15 cellular contexts compared by ENCODE assay signal in genomic region chr6:20416063-20416454, GRCh38. TPM values are rescaled to one million over a fixed set of nuclear protein-coding genes. Genes with fewer than 3 reads are reported as not detected.
A peak's percentile ranks its signal among the peaks of the same experiment; 100 is the strongest.
DNase-seq lines count a peak whose midpoint lies in the region; ATAC-seq, FAIRE-seq and TF ChIP-seq lines count a peak whose summit lies in the region.
"Had no signal": no experiment of that assay in that cellular context is flagged by ENCODE, and none has a peak within 500 bp of the region (broad histone marks: within the 10 kb centered on the region; RNA-seq: fewer than 3 reads in every experiment).

No MANE protein-coding gene starts in this region.

- H2BK12ac ChIP-seq in trophoblast cell (ENCODE audit: low read length) = no peak overlapping the region

- peaks cover 73 to 94% (median 90%) of the 10 kb centered on the region in 3 donors for H3K4me1 Mint-ChIP-seq in CD8-positive, alpha-beta memory T cell

- DNase-seq in CD8-positive, alpha-beta memory T cell = no peak
- DNase-seq in GM12878 (ENCODE audit: low read depth, low spot score) (no peak), trophoblast cell (no peak), cerebellum (ENCODE audit: low spot score) (no peak), frontal cortex (ENCODE audit: low spot score in 2 of 2) (no peak)
- DNase-seq: activated CD8-positive, alpha-beta memory T cell treated with anti-CD3 and anti-CD28 coated beads for 24 hours; COR-L47; glutamatergic neuron; NCI-H1105; NCI-H226; SJCRH30 had no signal

- no peak overlapping the region for H3K18ac ChIP-seq in trophoblast cell (ENCODE audit: low read length)

- TF ChIP-seq RAD21 in GM12878 (IDR thresholded peaks at IDR 0.05; ENCODE audit: insufficient read depth, low read depth, low read length) = no peak

- H3K23ac ChIP-seq in trophoblast cell (ENCODE audit: low read length) = no peak overlapping the region

- no peak overlapping the region for H4K8ac ChIP-seq in trophoblast cell (ENCODE audit: low read depth, low read length)

- in situ Hi-C loops in GM12878 (cut with MboI) = no loop called here

- intact Hi-C loops in GM12878 (cut with micrococcal nuclease; ENCODE audit: unreplicated experiment) = no loop called here

- FAIRE-seq in GM12878 (lab: Jason Lieb, UNC) (no peak), frontal cortex (lab: Jason Lieb, UNC) (no peak)
- FAIRE-seq: TTC549 had no signal

- no peaks in the 10 kb centered on the region for H3K9me3 Mint-ChIP-seq in CD8-positive, alpha-beta memory T cell
- H3K9me3 Mint-ChIP-seq: GM23338 had no signal

- TF ChIP-seq POLR2A in GM12878 (IDR thresholded peaks at IDR 0.05; ENCODE audit: low read depth, low read length) = no peak

- RAD21 ChIA-PET in GM12878 (lab: Charles Lee; ENCODE audit: unreplicated experiment) = no interaction called here

- no peaks in the 10 kb centered on the region for H3K79me1 ChIP-seq in trophoblast cell (ENCODE audit: low read length)

- H3K79me2 ChIP-seq in GM12878 (ENCODE audit: control insufficient read depth, insufficient read depth, low read length) (peaks cover 92% of the 10 kb centered on the region), trophoblast cell (ENCODE audit: control insufficient read depth, insufficient read depth, low read length, poor library complexity) (peaks cover 19% of the 10 kb centered on the region)

- H3K9ac ChIP-seq in GM12878 (ENCODE audit: control insufficient read depth, insufficient read depth, low read length) = no peak overlapping the region
- no peak overlapping the region for H3K9ac ChIP-seq in trophoblast cell (ENCODE audit: low read length)

- no peaks in the 10 kb centered on the region for H3K27me3 ChIP-seq in CD8-positive, alpha-beta memory T cell (ENCODE audit: insufficient read depth, low read length, poor library complexity, severe bottlenecking)
- H3K27me3 ChIP-seq in GM12878 (replicated peaks in 1 of 2; ENCODE audit: control insufficient read depth in 2 of 2, insufficient read depth in 2 of 2, low read length in 1 of 2) (no peaks in the 10 kb centered on the region), trophoblast cell (ENCODE audit: insufficient read depth, low read length) (no peaks in the 10 kb centered on the region)
- H3K27me3 ChIP-seq: SJCRH30 had no signal

- H2AFZ ChIP-seq in GM12878 (ENCODE audit: control insufficient read depth, low read depth, low read length) = no peak overlapping the region
- H2AFZ ChIP-seq in trophoblast cell (ENCODE audit: insufficient read depth, low read length, poor library complexity) = no peak overlapping the region
- H2AFZ ChIP-seq: GM23338 had no signal

- no peak for TF ChIP-seq EP300 in GM12878 (IDR thresholded peaks at IDR 0.05; ENCODE audit: borderline replicate concordance in 1 of 2, control insufficient read depth in 1 of 2, low read depth in 2 of 2, low read length in 2 of 2)

- H3K9me3 ChIP-seq in CD8-positive, alpha-beta memory T cell (ENCODE audit: low read length) = no peaks in the 10 kb centered on the region
- H3K9me3 ChIP-seq in GM12878 (replicated peaks; ENCODE audit: control insufficient read depth, insufficient read depth, low read length) (no peaks in the 10 kb centered on the region), trophoblast cell (ENCODE audit: insufficient read depth, low read depth, low read length) (no peaks in the 10 kb centered on the region)
- H3K9me3 ChIP-seq: SJCRH30 had no signal

- ATAC-seq in HG02759 (IDR thresholded peaks at IDR 0.05; ENCODE audit: unreplicated experiment) (peak; percentile 35), GM12878 (peak; percentile 61), GM18519 (IDR thresholded peaks at IDR 0.05; ENCODE audit: low FRiP score, unreplicated experiment) (no peak)

- SMC1A ChIA-PET in GM12878 (lab: Charles Lee; ENCODE audit: uncharacterized antibody, unreplicated experiment) = interaction anchor here (0.7 to 3.9 kb wide), 5 partner anchors 9 to 251 kb away, joined by 3 to 30 read pairs (median 4); no protein-coding TSS in a partner anchor

- H2BK5ac ChIP-seq in trophoblast cell (ENCODE audit: low read depth, low read length, poor library complexity) = no peak overlapping the region

- H3K4me3 Mint-ChIP-seq in CD8-positive, alpha-beta memory T cell = peak overlapping the region in 6 of 7 donors; percentile 23 to 80 (median 62)
- H3K4me3 Mint-ChIP-seq: GM23338 had no signal

- H3K27ac ChIP-seq in CD8-positive, alpha-beta memory T cell (ENCODE audit: low read depth, low read length) = no peak overlapping the region
- H3K27ac ChIP-seq in GM12878 (ENCODE audit: control insufficient read depth, insufficient read depth) (no peak overlapping the region; the same call in 1 of the 2 replicates), trophoblast cell (ENCODE audit: low read depth, low read length) (no peak overlapping the region)
- H3K27ac ChIP-seq: SJCRH30 had no signal

- no peak overlapping the region for H4K12ac ChIP-seq in trophoblast cell (ENCODE audit: low read depth, low read length)

- no peak overlapping the region for H4K91ac ChIP-seq in trophoblast cell (ENCODE audit: low read depth, low read length)

- H3K4me3 ChIP-seq in CD8-positive, alpha-beta memory T cell (ENCODE audit: low read length) = no peak overlapping the region
- H3K4me3 ChIP-seq in GM12878 (peak overlapping the region; percentile 20; the same call in 1 of the 2 replicates), trophoblast cell (ENCODE audit: low read depth, low read length) (no peak overlapping the region)
- H3K4me3 ChIP-seq: GM23338, SJCRH30 had no signal

- no peaks in the 10 kb centered on the region for H3K27me3 Mint-ChIP-seq in CD8-positive, alpha-beta memory T cell

- no peak for TF ChIP-seq CTCF in GM12878 (IDR thresholded peaks at IDR 0.05 in 2 of 3, conservative IDR thresholded peaks at IDR 0.05 in 1 of 3; ENCODE audit: control insufficient read depth in 2 of 3, extremely low read depth in 1 of 3, insufficient read depth in 1 of 3, low read depth in 3 of 3, low read length in 3 of 3)

- no peak overlapping the region for H3K14ac ChIP-seq in trophoblast cell (ENCODE audit: low read length)

- H2BK120ac ChIP-seq in trophoblast cell (ENCODE audit: insufficient read depth, low read length, poor library complexity) = no peak overlapping the region

- H2AK5ac ChIP-seq in trophoblast cell (ENCODE audit: low read length) = no peak overlapping the region

- peaks cover 46% of the 10 kb centered on the region for H3K4me1 ChIP-seq in CD8-positive, alpha-beta memory T cell (ENCODE audit: insufficient read depth, low read length)
- H3K4me1 ChIP-seq in GM12878 (ENCODE audit: control insufficient read depth, insufficient read depth, low read length) (peaks cover 26% of the 10 kb centered on the region), trophoblast cell (ENCODE audit: control insufficient read depth in 1 of 2, insufficient read depth in 2 of 2, low read length in 2 of 2) (peaks cover 0 to 2% of the 10 kb centered on the region in 2 experiments)
- H3K4me1 ChIP-seq: SJCRH30 had no signal

- no TSS peak for BruUV-seq in GM12878 (replicated peaks; lab: Mats Ljungman, UMichigan)

- no peaks in the 10 kb centered on the region for H3K36me3 ChIP-seq in CD8-positive, alpha-beta memory T cell (ENCODE audit: insufficient read depth, low read length)
- H3K36me3 ChIP-seq in GM12878 (ENCODE audit: control insufficient read depth in 2 of 2, insufficient read depth in 2 of 2, low read length in 1 of 2) = peaks cover 3% of the 10 kb centered on the region in 2 experiments; a peak in 2 of 4 replicates
- peaks cover 2 to 6% of the 10 kb centered on the region in 2 experiments for H3K36me3 ChIP-seq in trophoblast cell (ENCODE audit: control insufficient read depth in 1 of 2, insufficient read depth in 2 of 2, low read length in 2 of 2)

- CTCF ChIA-PET in CD8-positive, alpha-beta memory T cell (lab: Charles Lee) = no interaction called here
- CTCF ChIA-PET in GM12878 (lab: Yijun Ruan, JAX) = no interaction called here

- H3K27ac Mint-ChIP-seq in CD8-positive, alpha-beta memory T cell = peak overlapping the region in 6 of 8 donors; percentile 2 to 83 (median 78)
- H3K27ac Mint-ChIP-seq: GM23338 had no signal

- peaks cover 3 to 28% (median 3%) of the 10 kb centered on the region in 3 donors for H3K36me3 Mint-ChIP-seq in CD8-positive, alpha-beta memory T cell

- H3K4me2 ChIP-seq in GM12878 (ENCODE audit: control insufficient read depth, insufficient read depth) (peak overlapping the region; percentile 28), trophoblast cell (ENCODE audit: low read length) (no peak overlapping the region)
- H3K4me2 ChIP-seq: GM23338 had no signal

- WGBS in GM12878 (ENCODE audit: insufficient coverage, insufficient replicate concordance, low lambda C conversion rate, missing lambda C conversion rate) = 80% methylated on average over 4 of the region's 4 CpGs
- no CpG with 5 or more reads among the region's 4 CpGs for WGBS in trophoblast cell (ENCODE audit: extremely low coverage, insufficient coverage, insufficient read length)

- peaks cover 3% of the 10 kb centered on the region; the same call in 1 of the 2 replicates for H4K20me1 ChIP-seq in GM12878 (ENCODE audit: control insufficient read depth, insufficient read depth)

- POLR2A ChIA-PET in CD8-positive, alpha-beta memory T cell (lab: Charles Lee) = no interaction called here
- POLR2A ChIA-PET in GM12878 (lab: Charles Lee) = no interaction called here

- H3K4ac ChIP-seq in trophoblast cell (ENCODE audit: low read depth, low read length) = peak overlapping the region; percentile 75

TF ChIP-seq in GM12878, 131 proteins besides CTCF, POLR2A, EP300 and RAD21 (continues in another document):
- TF ChIP-seq IKZF2 (IDR thresholded peaks at IDR 0.05) (0 out of 4 replicates have a peak, but pooled peaks of 1 of the 2 experiments have one; percentile 22), IKZF1 (conservative IDR thresholded peaks at IDR 0.05) (peak; percentile 40; the same call in 1 of the 2 replicates)

RNA-seq across cellular contexts. Expression of gene E2F3, which starts 14.4 kb away (rescaled TPM):
- 10 to 100 TPM; 31.5 to 32.3 TPM for total RNA-seq in CD8-positive, alpha-beta memory T cell
- 13.1 TPM for polyA plus RNA-seq in CD8-positive, alpha-beta memory T cell
- 10.0 and 11.7 TPM in 2 replicates for total RNA-seq in GM12878 (2013; cell fraction: nucleolus; rRNA removed)
- 5.1 and 5.9 TPM in 2 replicates for total RNA-seq in GM12878 (2014; rRNA removed)
- total RNA-seq in GM12878 (2014; rRNA removed; fragmentation: Illumina TruSeq; extraction: Trizol) = 9.7 and 10.6 TPM in 2 replicates
- 15.8 and 16.8 TPM in 2 replicates for total RNA-seq in GM12878 (2021)
- 4.3 TPM for polyA plus RNA-seq in GM12878 (2011; ENCODE audit: low read depth)
- polyA plus RNA-seq in GM12878 (2011; rRNA removed) = 15.0 and 15.7 TPM in 2 replicates
- polyA plus RNA-seq in GM12878 (2011; cell fraction: cytosol; rRNA removed) = 7.8 and 8.9 TPM in 2 replicates
- 18.4 and 23.8 TPM in 2 replicates for polyA plus RNA-seq in GM12878 (2011; cell fraction: nucleus; rRNA removed)
- polyA plus RNA-seq in GM12878 (2012) = 5.5 and 5.7 TPM in 2 replicates
- 16.3 and 19.8 TPM in 2 replicates for polyA plus RNA-seq in GM12878 (2014; fragmentation: Illumina TruSeq; extraction: Trizol)
- 1 to 10 TPM; 5.3 to 6.6 TPM for polyA plus RNA-seq in GM12878 (2014; fragmentation: Nextera tagmentation; extraction: Ambion mirVana)
- polyA plus RNA-seq in GM12878 (2014; rRNA removed) = 10.4 and 10.6 TPM in 2 replicates
- 10 to 100 TPM; 10.7 to 12.0 TPM for polyA plus RNA-seq in GM12878 (2016; fragmentation: Nextera tagmentation; extraction: Ambion mirVana)
- 10.2 and 10.7 TPM in 2 replicates for polyA minus RNA-seq in GM12878 (2011; rRNA and poly(A)+ RNA removed)
- polyA minus RNA-seq in GM12878 (2011; cell fraction: cytosol; rRNA and poly(A)+ RNA removed) = 4.5 and 6.0 TPM in 2 replicates
- polyA minus RNA-seq in GM12878 (2011; cell fraction: nucleus; rRNA and poly(A)+ RNA removed) = 5.1 and 8.8 TPM in 2 replicates
- polyA plus RNA-seq in trophoblast cell (2013) = 10.7 and 11.6 TPM in 2 replicates
- 13.3 TPM for total RNA-seq in cerebellum
- 4.1 TPM for total RNA-seq in frontal cortex
